Comparison of ENCODE assay signal across 16 cellular contexts in genomic region chr5:105812356-105812755, GRCh38.
DNase-seq lines count a peak whose midpoint lies in the region; ATAC-seq and TF ChIP-seq lines count a peak whose summit lies in the region.
"Had no signal": no experiment of that assay in that cellular context is flagged by ENCODE, and none has a peak within 500 bp of the region (broad histone marks: within the 10 kb centered on the region; RNA-seq: fewer than 3 reads in every experiment).

No MANE protein-coding gene starts in this region.

- no peak overlapping the region for H2BK5ac ChIP-seq in IMR-90 (ENCODE audit: low read depth, low read length, poor library complexity, severe bottlenecking)

- H4K5ac ChIP-seq in IMR-90 (ENCODE audit: low read depth, low read length) = no peak overlapping the region

- TF ChIP-seq CTCF in IMR-90 (conservative IDR thresholded peaks at IDR 0.05; ENCODE audit: low read depth, low read length) (no peak), fibroblast of pulmonary artery (IDR thresholded peaks at IDR 0.05; ENCODE audit: low read length, missing control alignments) (no peak), thyroid gland (IDR thresholded peaks at IDR 0.05) (no peak)

- H3K9me3 ChIP-seq in IMR-90 (ENCODE audit: control insufficient read depth, insufficient read depth, low read length) = no peaks in the 10 kb centered on the region
- no peaks in the 10 kb centered on the region for H3K9me3 ChIP-seq in adipocyte (ENCODE audit: control insufficient read depth, low read length)
- H3K9me3 ChIP-seq in thyroid gland = no peaks in the 10 kb centered on the region
- H3K9me3 ChIP-seq: BLaER1 treated with 17β-estradiol and CSF1 and Interleukin-3, amounts not matched to agents 10 nM and 100 nM had no signal

- no peak for TF ChIP-seq RAD21 in IMR-90 (IDR thresholded peaks at IDR 0.05; ENCODE audit: low read length)

- no peak overlapping the region for H3K56ac ChIP-seq in IMR-90 (ENCODE audit: extremely low read depth, insufficient read depth, low read length)

- no peak overlapping the region for H2AK9ac ChIP-seq in IMR-90 (replicated peaks; ENCODE audit: low read depth, low read length, poor library complexity)

- no peaks in the 10 kb centered on the region for H3K9me1 ChIP-seq in IMR-90 (ENCODE audit: insufficient read depth, low read length)

- no CpG with 5 or more reads among the region's 1 CpG for WGBS in IMR-90 (ENCODE audit: extremely low coverage in 2 of 2, insufficient read length in 1 of 2), 2 experiments
- 63 to 73% methylated on average over 1 of the region's 1 CpG for WGBS in thyroid gland, 2 donors

- no peaks in the 10 kb centered on the region for H4K20me1 ChIP-seq in IMR-90 (ENCODE audit: insufficient read depth, low read length)
- H4K20me1 ChIP-seq: BLaER1 treated with 17β-estradiol and CSF1 and Interleukin-3, amounts not matched to agents 10 nM and 100 nM had no signal

- POLR2A ChIA-PET in IMR-90 (lab: Charles Lee; ENCODE audit: unreplicated experiment) = no interaction called here

- ATAC-seq in IMR-90 (ENCODE audit: low read depth) = peak; percentile 60
- ATAC-seq: CD8-positive, alpha-beta T cell had no signal

- no peaks in the 10 kb centered on the region for H3K79me1 ChIP-seq in IMR-90 (ENCODE audit: low read depth in 1 of 2, low read length in 2 of 2)

- no peak overlapping the region for H3K23ac ChIP-seq in IMR-90 (ENCODE audit: low read depth, low read length)

- H4K91ac ChIP-seq in IMR-90 (ENCODE audit: insufficient read depth, low read depth, low read length) = no peak overlapping the region

- H3K36me3 ChIP-seq in IMR-90 (ENCODE audit: control insufficient read depth, insufficient read depth, low read length) (no peaks in the 10 kb centered on the region), adipocyte (ENCODE audit: control insufficient read depth, insufficient read depth, low read length, severe bottlenecking) (no peaks in the 10 kb centered on the region), thyroid gland (no peaks in the 10 kb centered on the region)
- H3K36me3 ChIP-seq: BLaER1 treated with 17β-estradiol and CSF1 and Interleukin-3, amounts not matched to agents 10 nM and 100 nM had no signal

- TF ChIP-seq POLR2A in IMR-90 (IDR thresholded peaks at IDR 0.05; ENCODE audit: low read depth, low read length) = no peak
- TF ChIP-seq POLR2A in thyroid gland (IDR thresholded peaks at IDR 0.05) = no peak

- dilution Hi-C loops in IMR-90 (cut with HindIII; ENCODE audit: low sequenced_read_pairs, unreplicated experiment) = no loop called here

- no peak overlapping the region for H2AK5ac ChIP-seq in IMR-90 (ENCODE audit: low read depth, low read length)

- in situ Hi-C loops in IMR-90 (cut with MboI; ENCODE audit: low sequenced_read_pairs) = no loop called here

- no peak overlapping the region for H2BK20ac ChIP-seq in IMR-90 (ENCODE audit: low read depth, low read length)

- peak; percentile 62 for DNase-seq in IMR-90
- DNase-seq in adipocyte (ENCODE audit: low read depth) = peak; percentile 86
- peak; percentile 32 for DNase-seq in fibroblast of pulmonary artery (ENCODE audit: low read depth)
- peak; percentile 17 for DNase-seq in skeletal muscle cell (ENCODE audit: low read depth)
- no peak for DNase-seq in thyroid gland
- no peak for DNase-seq in NCI-H345 (lab: John Stamatoyannopoulos, UW)
- DNase-seq in activated CD4-positive, CD25-positive, alpha-beta regulatory T cell (lab: John Stamatoyannopoulos, UW) = no peak
- DNase-seq: CD8-positive, alpha-beta T cell; KBM-7; NCI-H1048; NCI-H1436; NCI-H2029; NCI-H446 treated with DMSO at 0.1 percent for 48 hours; SHP77 had no signal

- H3K9ac ChIP-seq in IMR-90 (ENCODE audit: low read depth, low read length) (no peak overlapping the region), adipocyte (ENCODE audit: low read length) (no peak overlapping the region)
- H3K9ac ChIP-seq: BLaER1 treated with 17β-estradiol and CSF1 and Interleukin-3, amounts not matched to agents 10 nM and 100 nM had no signal

- no peak overlapping the region for H3K4ac ChIP-seq in IMR-90 (ENCODE audit: low read depth, low read length)

- H3K4me3 ChIP-seq in IMR-90 (ENCODE audit: insufficient read depth, low read depth, low read length) (no peak overlapping the region), adipocyte (ENCODE audit: low read length) (no peak overlapping the region), fibroblast of pulmonary artery (replicated peaks; ENCODE audit: low read depth, low read length) (no peak overlapping the region), skeletal muscle cell (ENCODE audit: low read depth, low read length) (no peak overlapping the region), thyroid gland (replicated peaks in 1 of 3) (no peak overlapping the region)
- H3K4me3 ChIP-seq: BLaER1 treated with 17β-estradiol and CSF1 and Interleukin-3, amounts not matched to agents 10 nM and 100 nM; SK-N-MC had no signal

- H3K27ac ChIP-seq in IMR-90 (ENCODE audit: insufficient read depth, low read length) (no peak overlapping the region), thyroid gland (no peak overlapping the region)
- H3K27ac ChIP-seq: BLaER1 treated with 17β-estradiol and CSF1 and Interleukin-3, amounts not matched to agents 10 nM and 100 nM; SK-N-MC had no signal

- H3K4me2 ChIP-seq in IMR-90 (ENCODE audit: low read depth, low read length) = no peak overlapping the region
- H3K4me2 ChIP-seq: BLaER1 treated with 17β-estradiol and CSF1 and Interleukin-3, amounts not matched to agents 10 nM and 100 nM had no signal

- H2BK120ac ChIP-seq in IMR-90 (ENCODE audit: low read depth, low read length) = no peak overlapping the region

- intact Hi-C loops in IMR-90 (cut with micrococcal nuclease) = no loop called here
- intact Hi-C loops in thyroid gland (cut with DNase I) = no loop called here

- H2BK15ac ChIP-seq in IMR-90 (ENCODE audit: low read depth, low read length) = no peak overlapping the region

- H2AFZ ChIP-seq in IMR-90 (replicated peaks; ENCODE audit: low read length, poor library complexity) = no peak overlapping the region

- H3K27me3 ChIP-seq in IMR-90 (ENCODE audit: control insufficient read depth, insufficient read depth, low read length) (no peaks in the 10 kb centered on the region), adipocyte (replicated peaks; ENCODE audit: control insufficient read depth, insufficient read depth, low read length) (no peaks in the 10 kb centered on the region), thyroid gland (no peaks in the 10 kb centered on the region)
- H3K27me3 ChIP-seq: BLaER1 treated with 17β-estradiol and CSF1 and Interleukin-3, amounts not matched to agents 10 nM and 100 nM had no signal

- H4K8ac ChIP-seq in IMR-90 (ENCODE audit: low read depth in 2 of 2, low read length in 2 of 2) = no peak overlapping the region

- no peak overlapping the region for H3K18ac ChIP-seq in IMR-90 (ENCODE audit: low read depth, low read length)

- BruUV-seq in IMR-90 (replicated peaks; lab: Mats Ljungman, UMichigan) = no TSS peak

- no peak overlapping the region for H3K14ac ChIP-seq in IMR-90 (replicated peaks; ENCODE audit: low read depth, low read length)

- H3K4me1 ChIP-seq in IMR-90 (ENCODE audit: control insufficient read depth, insufficient read depth, low read length) = no peaks in the 10 kb centered on the region
- H3K4me1 ChIP-seq in adipocyte (ENCODE audit: control insufficient read depth, insufficient read depth, low read length) = peaks cover 19% of the 10 kb centered on the region
- no peaks in the 10 kb centered on the region for H3K4me1 ChIP-seq in thyroid gland
- H3K4me1 ChIP-seq: BLaER1 treated with 17β-estradiol and CSF1 and Interleukin-3, amounts not matched to agents 10 nM and 100 nM had no signal

- CTCF ChIA-PET in IMR-90 (lab: Yijun Ruan, JAX) = no interaction called here

TF ChIP-seq in IMR-90, 13 proteins besides CTCF, POLR2A, EP300 and RAD21:
- TF ChIP-seq CEBPB (IDR thresholded peaks at IDR 0.05; ENCODE audit: low read depth, low read length) (peak; percentile 51; the same call in 1 of the 2 replicates), SMC3 (IDR thresholded peaks at IDR 0.05; ENCODE audit: low read depth, low read length) (no peak)

Comparison
In these comparisons a context has a peak if more than half of its experiments do, and no peak if none do; other contexts are left out.
1. DNase-seq: peak in IMR-90 (single experiment), adipocyte (single experiment), fibroblast of pulmonary artery (single experiment) and skeletal muscle cell (single experiment); none in thyroid gland (0 of 2), NCI-H345 (single experiment) and activated CD4-positive, CD25-positive, alpha-beta regulatory T cell (0 of 4).